In the genomic region with DNA sequence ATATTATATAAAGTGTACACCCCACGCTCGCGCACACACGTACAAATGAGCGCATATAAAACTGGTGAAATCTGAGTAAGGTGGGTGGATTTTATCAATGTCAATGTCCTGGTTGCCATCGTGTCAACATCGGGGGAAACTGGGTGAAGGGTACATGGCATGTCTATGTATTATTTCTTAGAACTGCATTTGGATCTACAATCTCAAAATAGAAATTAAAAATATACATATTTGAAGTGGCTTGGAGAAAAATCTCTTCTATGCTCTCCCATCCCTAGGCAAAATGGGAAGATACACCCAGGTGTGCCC, we compare ENCODE assay signal across 8 cellular contexts. TPM values are rescaled to one million over a fixed set of nuclear protein-coding genes. Genes with fewer than 3 reads are reported as not detected.
A peak's percentile ranks its signal among the peaks of the same experiment; 100 is the strongest.
DNase-seq lines count a peak whose midpoint lies in the region; ATAC-seq and TF ChIP-seq lines count a peak whose summit lies in the region.

No MANE protein-coding gene starts in this region.

- H3K27me3 ChIP-seq in BE2C = peaks cover 72% of the 10 kb centered on the region
- H3K27me3 ChIP-seq in MM.1S (replicated peaks; ENCODE audit: insufficient read depth, low read length) = no peaks in the 10 kb centered on the region
- no peaks in the 10 kb centered on the region for H3K27me3 ChIP-seq in duodenal mucosa (ENCODE audit: control insufficient read depth in 1 of 2, insufficient read depth in 2 of 2, low read length in 2 of 2)

- H3K4me3 ChIP-seq in BE2C (ENCODE audit: low read depth, low read length) = peak overlapping the region; percentile 55
- peak overlapping the region; percentile 80 for H3K4me3 ChIP-seq in MM.1S (ENCODE audit: low read length)
- H3K4me3 ChIP-seq in duodenal mucosa (ENCODE audit: low read depth in 1 of 2, low read length in 2 of 2) = peak overlapping the region; percentile 69 to 71

- peak overlapping the region; percentile 97 for H3K9ac ChIP-seq in MM.1S (ENCODE audit: low read length)
- peak overlapping the region; percentile 63 to 65 for H3K9ac ChIP-seq in duodenal mucosa (ENCODE audit: low read depth in 1 of 2, low read length in 2 of 2)

- no peaks in the 10 kb centered on the region for H3K9me3 ChIP-seq in BE2C
- H3K9me3 ChIP-seq in MM.1S (replicated peaks; ENCODE audit: insufficient read depth, low read length) = no peaks in the 10 kb centered on the region
- no peaks in the 10 kb centered on the region for H3K9me3 ChIP-seq in duodenal mucosa (ENCODE audit: control insufficient read depth in 1 of 2, low read length in 2 of 2)

- no peak overlapping the region for H2AFZ ChIP-seq in MM.1S (ENCODE audit: low read length)

- ATAC-seq in natural killer cell treated with Interleukin-12 subunit alpha and Interleukin-12 subunit beta and Interleukin-15 and Interleukin-18, amount 100 ng/mL, for 72 hours = no peak
- no peak for ATAC-seq in GM19324 (IDR thresholded peaks at IDR 0.05; ENCODE audit: low FRiP score, unreplicated experiment)
- ATAC-seq in HG03175 (IDR thresholded peaks at IDR 0.05; ENCODE audit: unreplicated experiment) = no peak

- peak overlapping the region; percentile 98 for H3K4me2 ChIP-seq in MM.1S (ENCODE audit: low read depth, low read length)

- H3K79me2 ChIP-seq in MM.1S (ENCODE audit: low read length) = peaks cover 41% of the 10 kb centered on the region

- H3K27me3 Mint-ChIP-seq in natural killer cell treated with Interleukin-12 subunit alpha and Interleukin-12 subunit beta and Interleukin-15 and Interleukin-18, amount 100 ng/mL, for 72 hours = peaks cover 27 to 41% of the 10 kb centered on the region in 2 donors

- H3K4me3 Mint-ChIP-seq in natural killer cell treated with Interleukin-12 subunit alpha and Interleukin-12 subunit beta and Interleukin-15 and Interleukin-18, amount 100 ng/mL, for 72 hours = peak overlapping the region; percentile 81

- TF ChIP-seq CTCF in BE2C (IDR thresholded peaks at IDR 0.05; ENCODE audit: low read depth, low read length) (no peak), MM.1S (IDR thresholded peaks at IDR 0.05; ENCODE audit: low read length) (no peak)

- no peaks in the 10 kb centered on the region for H3K36me3 ChIP-seq in BE2C
- H3K36me3 ChIP-seq in MM.1S (replicated peaks; ENCODE audit: insufficient read depth, low read length) = no peaks in the 10 kb centered on the region
- no peaks in the 10 kb centered on the region for H3K36me3 ChIP-seq in duodenal mucosa (ENCODE audit: control insufficient read depth in 1 of 2, insufficient read depth in 2 of 2, low read length in 2 of 2)

- H3K36me3 Mint-ChIP-seq in natural killer cell treated with Interleukin-12 subunit alpha and Interleukin-12 subunit beta and Interleukin-15 and Interleukin-18, amount 100 ng/mL, for 72 hours = no peaks in the 10 kb centered on the region

- peak overlapping the region; percentile 81; the same call in 1 of the 2 replicates for H3K27ac ChIP-seq in MM.1S (ENCODE audit: low read length)
- no peak overlapping the region for H3K27ac ChIP-seq in duodenal mucosa (ENCODE audit: low read depth, low read length)

- peak overlapping the region in 1 of 2 donors; percentile 33 for H3K27ac Mint-ChIP-seq in natural killer cell treated with Interleukin-12 subunit alpha and Interleukin-12 subunit beta and Interleukin-15 and Interleukin-18, amount 100 ng/mL, for 72 hours

- H4K20me1 ChIP-seq in MM.1S (ENCODE audit: insufficient read depth, low read length) = no peaks in the 10 kb centered on the region

- H3K9me3 Mint-ChIP-seq in natural killer cell treated with Interleukin-12 subunit alpha and Interleukin-12 subunit beta and Interleukin-15 and Interleukin-18, amount 100 ng/mL, for 72 hours = no peaks in the 10 kb centered on the region

- no peak for DNase-seq in BE2C
- DNase-seq in MM.1S = no peak
- DNase-seq in natural killer cell treated with Interleukin-12 subunit alpha and Interleukin-12 subunit beta and Interleukin-15 and Interleukin-18, amount 100 ng/mL, for 72 hours (ENCODE audit: low spot score) = no peak
- DNase-seq in KG1 (lab: John Stamatoyannopoulos, UW) = no peak
- DNase-seq in NCI-H2196 treated with DMSO at 0.1 percent for 48 hours (lab: John Stamatoyannopoulos, UW; ENCODE audit: unreplicated experiment) = no peak

- H3K9me2 ChIP-seq in MM.1S (replicated peaks; ENCODE audit: insufficient read depth, low read length) = no peaks in the 10 kb centered on the region

- H3K4me1 ChIP-seq in BE2C (no peaks in the 10 kb centered on the region), MM.1S (ENCODE audit: low read length) (peaks cover 9% of the 10 kb centered on the region), duodenal mucosa (ENCODE audit: control insufficient read depth in 1 of 2, insufficient read depth in 2 of 2, low read length in 2 of 2) (peaks cover 27 to 29% of the 10 kb centered on the region in 2 donors)

- H3F3A ChIP-seq in MM.1S (ENCODE audit: insufficient read depth, low read length) = peaks cover 30% of the 10 kb centered on the region

- H3K4me1 Mint-ChIP-seq in natural killer cell treated with Interleukin-12 subunit alpha and Interleukin-12 subunit beta and Interleukin-15 and Interleukin-18, amount 100 ng/mL, for 72 hours (ENCODE audit: low read depth in 2 of 2) = peaks cover 6 to 11% of the 10 kb centered on the region in 2 donors

RNA-seq across cellular contexts. Expression of gene WHRN, which starts 0.8 kb away (rescaled TPM):
- polyA plus RNA-seq in BE2C (2012; ENCODE audit: insufficient read depth, insufficient read length, low read depth) = 0.20 TPM
- total RNA-seq in natural killer cell treated with Interleukin-12 subunit alpha and Interleukin-12 subunit beta and Interleukin-15 and Interleukin-18, amount 100 ng/mL, for 72 hours = 1 to 10 TPM; 1.1 to 2.4 TPM
